Comparison of ENCODE assay signal across 1 cellular context in genomic region chr4:83851261-83852084, GRCh38.
TF ChIP-seq lines count a peak whose summit lies in the region.

No MANE protein-coding gene starts in this region.

TF ChIP-seq in HepG2, 621 proteins besides CTCF, POLR2A, EP300 and RAD21 (continued from another document and continues in another):
- TF ChIP-seq NR2F1 (CRISPR knock-in tag; IDR thresholded peaks at IDR 0.05) (peak; percentile 22 to 83; a peak in 2 of 4 replicates), ZNF44 (CRISPR knock-in tag; IDR thresholded peaks at IDR 0.05) (no peak), POLR2G (IDR thresholded peaks at IDR 0.05; ENCODE audit: low read depth, low read length) (no peak), MYNN (CRISPR knock-in tag; IDR thresholded peaks at IDR 0.05; ENCODE audit: low read depth) (no peak), IRF9 (CRISPR knock-in tag; IDR thresholded peaks at IDR 0.05; ENCODE audit: borderline replicate concordance) (no peak), HOXD1 (CRISPR knock-in tag; IDR thresholded peaks at IDR 0.05) (no peak), ZNF788 (CRISPR knock-in tag; IDR thresholded peaks at IDR 0.05; ENCODE audit: borderline replicate concordance) (no peak), ZNF652 (CRISPR knock-in tag; IDR thresholded peaks at IDR 0.05; ENCODE audit: borderline replicate concordance, low read depth) (no peak), KDM1A (CRISPR knock-in tag; IDR thresholded peaks at IDR 0.05) (no peak), KAT2B (IDR thresholded peaks at IDR 0.05; ENCODE audit: borderline replicate concordance, low read depth, low read length) (no peak), BCL6 (CRISPR knock-in tag; IDR thresholded peaks at IDR 0.05) (0 out of 2 replicates have a peak, but pooled peaks have one; percentile 26), LCORL (IDR thresholded peaks at IDR 0.05) (no peak), LCORL (CRISPR knock-in tag; IDR thresholded peaks at IDR 0.05) (no peak), PREB (CRISPR knock-in tag; IDR thresholded peaks at IDR 0.05) (no peak), HCFC1 (IDR thresholded peaks at IDR 0.05; ENCODE audit: low read depth, low read length) (no peak), RFXAP (CRISPR knock-in tag; IDR thresholded peaks at IDR 0.05; ENCODE audit: borderline replicate concordance) (no peak), PAF1 (CRISPR knock-in tag; IDR thresholded peaks at IDR 0.05) (no peak), HDAC6 (IDR thresholded peaks at IDR 0.05; ENCODE audit: low read depth, low read length) (no peak), XBP1 (CRISPR knock-in tag; IDR thresholded peaks at IDR 0.05) (no peak), ZFP91 (CRISPR knock-in tag; IDR thresholded peaks at IDR 0.05; ENCODE audit: borderline replicate concordance) (no peak), GPN1 (CRISPR knock-in tag; IDR thresholded peaks at IDR 0.05; ENCODE audit: borderline replicate concordance) (no peak), NAIF1 (CRISPR knock-in tag; IDR thresholded peaks at IDR 0.05; ENCODE audit: borderline replicate concordance) (no peak), GMEB2 (CRISPR knock-in tag; IDR thresholded peaks at IDR 0.05; ENCODE audit: low read depth) (no peak), ZNF20 (CRISPR knock-in tag; IDR thresholded peaks at IDR 0.05) (no peak), NFIC (IDR thresholded peaks at IDR 0.05; ENCODE audit: low read length) (peak; percentile 61; the same call in 1 of the 2 replicates), ZZZ3 (CRISPR knock-in tag; IDR thresholded peaks at IDR 0.05; ENCODE audit: borderline replicate concordance) (no peak), MXD1 (CRISPR knock-in tag; IDR thresholded peaks at IDR 0.05) (no peak), MEIS2 (CRISPR knock-in tag; IDR thresholded peaks at IDR 0.05) (no peak), PRDM10 (CRISPR knock-in tag; IDR thresholded peaks at IDR 0.05; ENCODE audit: low read depth) (no peak), ZNF782 (CRISPR knock-in tag; IDR thresholded peaks at IDR 0.05; ENCODE audit: borderline replicate concordance) (no peak), DR1 (CRISPR knock-in tag; IDR thresholded peaks at IDR 0.05) (no peak), TEAD3 (CRISPR knock-in tag; optimal IDR thresholded peaks at IDR 0.05; ENCODE audit: borderline replicate concordance) (peak; percentile 83), DBP (CRISPR knock-in tag; IDR thresholded peaks at IDR 0.05; ENCODE audit: not compliant biosample characterization) (no peak), HMGA1 (CRISPR knock-in tag; conservative IDR thresholded peaks at IDR 0.05) (no peak), RBM39 (IDR thresholded peaks at IDR 0.05; ENCODE audit: low read depth, low read length, poor library complexity, severe bottlenecking) (no peak), ZNF101 (CRISPR knock-in tag; IDR thresholded peaks at IDR 0.05; ENCODE audit: borderline replicate concordance, low read depth) (no peak), MTERF4 (CRISPR knock-in tag; IDR thresholded peaks at IDR 0.05) (no peak), ZFP62 (CRISPR knock-in tag; IDR thresholded peaks at IDR 0.05) (no peak), ZNF318 (CRISPR knock-in tag; IDR thresholded peaks at IDR 0.05) (no peak), IKZF4 (CRISPR knock-in tag; IDR thresholded peaks at IDR 0.05; ENCODE audit: borderline replicate concordance, low read depth, not compliant biosample characterization) (no peak), TBX3 (IDR thresholded peaks at IDR 0.05; ENCODE audit: borderline replicate concordance) (peak; percentile 21; the same call in 1 of the 2 replicates), HES4 (CRISPR knock-in tag; IDR thresholded peaks at IDR 0.05; ENCODE audit: borderline replicate concordance) (no peak), RELA (CRISPR knock-in tag; IDR thresholded peaks at IDR 0.05) (peak; percentile 62; the same call in 1 of the 2 replicates), ZNF784 (CRISPR knock-in tag; IDR thresholded peaks at IDR 0.05; ENCODE audit: borderline replicate concordance) (no peak)
